Comparison of ENCODE assay signal across 20 cellular contexts in genomic region chr12:90239740-90240260, GRCh38.
A peak's percentile ranks its signal among the peaks of the same experiment; 100 is the strongest.
DNase-seq lines count a peak whose midpoint lies in the region; ATAC-seq and TF ChIP-seq lines count a peak whose summit lies in the region.
"Had no signal": no experiment of that assay in that cellular context is flagged by ENCODE, and none has a peak within 500 bp of the region (broad histone marks: within the 10 kb centered on the region; RNA-seq: fewer than 3 reads in every experiment).

No MANE protein-coding gene starts in this region.

- peak; percentile 90 for ATAC-seq in mucosa of descending colon
- no peak for ATAC-seq in GM19395 (IDR thresholded peaks at IDR 0.05; ENCODE audit: unreplicated experiment)
- ATAC-seq: A549 had no signal

- H3K9ac ChIP-seq in colonic mucosa (ENCODE audit: low read depth in 2 of 2, low read length in 2 of 2), result no peak overlapping the region
- H3K9ac ChIP-seq: BLaER1 treated with 17β-estradiol and CSF1 and Interleukin-3, amounts not matched to agents 10 nM and 100 nM had no signal

- H3K27me3 ChIP-seq in SJSA1 (replicated peaks) (peaks cover 45% of the 10 kb centered on the region), colonic mucosa (no peaks in the 10 kb centered on the region)
- H3K27me3 ChIP-seq: BE2C; BLaER1 treated with 17β-estradiol and CSF1 and Interleukin-3, amounts not matched to agents 10 nM and 100 nM had no signal

- H3K36me3 ChIP-seq in SJSA1 (no peaks in the 10 kb centered on the region), colonic mucosa (no peaks in the 10 kb centered on the region), mucosa of descending colon (ENCODE audit: low read depth) (no peaks in the 10 kb centered on the region)
- H3K36me3 ChIP-seq: BE2C; BLaER1 treated with 17β-estradiol and CSF1 and Interleukin-3, amounts not matched to agents 10 nM and 100 nM; HAP-1 had no signal

- intact Hi-C loops in colonic mucosa (cut with DNase I) (no loop called here), mucosa of descending colon (cut with DNase I, micrococcal nuclease) (no loop called here)

- H3K9me3 ChIP-seq in SJSA1 (replicated peaks) (peaks cover 5% of the 10 kb centered on the region), colonic mucosa (no peaks in the 10 kb centered on the region), mucosa of descending colon (no peaks in the 10 kb centered on the region)
- H3K9me3 ChIP-seq: A549, BE2C, HAP-1 had no signal

- H3K4me1 ChIP-seq in SJSA1 (replicated peaks), result no peaks in the 10 kb centered on the region
- H3K4me1 ChIP-seq in colonic mucosa, result no peaks in the 10 kb centered on the region
- H3K4me1 ChIP-seq in mucosa of descending colon (ENCODE audit: low read depth), result no peaks in the 10 kb centered on the region
- H3K4me1 ChIP-seq: A549, BE2C, HAP-1 had no signal

- DNase-seq in SJSA1 (ENCODE audit: low read depth in 1 of 2, low spot score in 2 of 2) (peak; percentile 59 to 76), colonic mucosa (peak; percentile 22), mucosa of descending colon (peak in 1 of 3 donors; percentile 5), Kasumi-1 (lab: John Stamatoyannopoulos, UW) (no peak), DMS114 treated with DMSO at 0.1 percent for 48 hours (lab: John Stamatoyannopoulos, UW; ENCODE audit: unreplicated experiment) (no peak)
- DNase-seq: 8988T; ACHN; AML-193; BE2C; CD4-positive, alpha-beta T cell; CD8-positive, alpha-beta memory T cell; DMS 273 treated with DMSO at 0.1 percent for 48 hours; DMS53; DND-41; GOT3; HFFc6 had no signal

- H3K27ac ChIP-seq in SJSA1, result no peak overlapping the region
- H3K27ac ChIP-seq in colonic mucosa, result no peak overlapping the region
- H3K27ac ChIP-seq: A549; BLaER1 treated with 17β-estradiol and CSF1 and Interleukin-3, amounts not matched to agents 10 nM and 100 nM had no signal

- no peak overlapping the region for H3K4me3 ChIP-seq in SJSA1
- no peak overlapping the region for H3K4me3 ChIP-seq in colonic mucosa
- no peak overlapping the region for H3K4me3 ChIP-seq in mucosa of descending colon
- H3K4me3 ChIP-seq: A549; BLaER1 treated with 17β-estradiol and CSF1 and Interleukin-3, amounts not matched to agents 10 nM and 100 nM; HAP-1 had no signal

- TF ChIP-seq CTCF in colonic mucosa (IDR thresholded peaks at IDR 0.05) (no peak), mucosa of descending colon (IDR thresholded peaks at IDR 0.05) (no peak)

Comparison
In these comparisons a context has a peak if more than half of its experiments do, and no peak if none do; other contexts are left out.
1. DNase-seq: peak in SJSA1 (2 of 2) and colonic mucosa (single experiment); none in Kasumi-1 (0 of 2) and DMS114 treated with DMSO at 0.1 percent for 48 hours (single experiment).